Comparison of ENCODE assay signal across 8 cellular contexts in genomic region chr3:195989200-195989920, GRCh38.
DNase-seq lines count a peak whose midpoint lies in the region; ATAC-seq and TF ChIP-seq lines count a peak whose summit lies in the region.
"Not testable (repeated sequence)": the region's sequence is repeated elsewhere in the genome, so short reads cannot be mapped to it uniquely, and the experiment has no call there.

No MANE protein-coding gene starts in this region.

- H3K4me1 ChIP-seq in cardiac muscle cell (ENCODE audit: low read depth); stomach smooth muscle (ENCODE audit: control insufficient read depth, insufficient read depth, low read length): not testable (repeated sequence)

- DNase-seq in ELR (ENCODE audit: low read depth) (peak; percentile 23), cardiac muscle cell (ENCODE audit: low read depth in 1 of 2, low spot score in 1 of 2) (peak; percentile 10 to 32)
- not testable (repeated sequence) for DNase-seq in T-helper 17 cell; astrocyte of the cerebellum (ENCODE audit: low read depth)

- not testable (repeated sequence) for H3K4me1 Mint-ChIP-seq in T-helper 17 cell, nephron

- in situ Hi-C loops in astrocyte of the cerebellum (cut with HindIII; ENCODE audit: low sequenced_read_pairs), result not testable (repeated sequence)

- H3K9me3 Mint-ChIP-seq in nephron, result not testable (repeated sequence)

- ATAC-seq in GM21717 (IDR thresholded peaks at IDR 0.05; ENCODE audit: unreplicated experiment) (peak; percentile 41), HG03432 (IDR thresholded peaks at IDR 0.05; ENCODE audit: unreplicated experiment) (peak; percentile 51), T-helper 17 cell (peak; percentile 52)

- H3K27me3 Mint-ChIP-seq in T-helper 17 cell; nephron (ENCODE audit: low read depth): not testable (repeated sequence)

- H3K4me3 ChIP-seq in astrocyte of the cerebellum (ENCODE audit: low read depth, low read length) (peak overlapping the region; percentile 61), cardiac muscle cell (peak overlapping the region; percentile 61), stomach smooth muscle (ENCODE audit: low read length in 2 of 2) (peak overlapping the region; percentile 31 to 66)

- TF ChIP-seq CTCF in astrocyte of the cerebellum (IDR thresholded peaks at IDR 0.05; ENCODE audit: low read depth, low read length, missing control alignments); cardiac muscle cell (IDR thresholded peaks at IDR 0.05; ENCODE audit: low read depth, low read length); nephron (IDR thresholded peaks at IDR 0.05; ENCODE audit: unreplicated experiment in 3 of 3): not testable (repeated sequence)

- not testable (repeated sequence) for H3K27ac ChIP-seq in cardiac muscle cell; stomach smooth muscle (ENCODE audit: low read length)

- not testable (repeated sequence) for H3K36me3 ChIP-seq in cardiac muscle cell; stomach smooth muscle (ENCODE audit: control insufficient read depth in 2 of 2, insufficient read depth in 2 of 2, low read length in 2 of 2)

- H3K36me3 Mint-ChIP-seq in T-helper 17 cell (ENCODE audit: low read depth); nephron (ENCODE audit: low read depth): not testable (repeated sequence)

- H3K27me3 ChIP-seq in cardiac muscle cell; stomach smooth muscle (ENCODE audit: control insufficient read depth in 1 of 2, insufficient read depth in 2 of 2, low read length in 2 of 2): not testable (repeated sequence)

- H3K4me3 Mint-ChIP-seq in T-helper 17 cell (peak overlapping the region; percentile 41), nephron (peak overlapping the region; percentile 71 to 76 (median 74))

- not testable (repeated sequence) for H3K9ac ChIP-seq in stomach smooth muscle (ENCODE audit: low read length in 2 of 2)

- not testable (repeated sequence) for H3K9me3 ChIP-seq in T-helper 17 cell (ENCODE audit: control insufficient read depth, low read length, poor library complexity, severe bottlenecking); cardiac muscle cell (ENCODE audit: low read depth); stomach smooth muscle (ENCODE audit: control insufficient read depth in 2 of 2, low read length in 2 of 2)

- H3K27ac Mint-ChIP-seq in T-helper 17 cell, nephron: not testable (repeated sequence)
